ENCODE assay signal across 12 cellular contexts in the genomic region with DNA sequence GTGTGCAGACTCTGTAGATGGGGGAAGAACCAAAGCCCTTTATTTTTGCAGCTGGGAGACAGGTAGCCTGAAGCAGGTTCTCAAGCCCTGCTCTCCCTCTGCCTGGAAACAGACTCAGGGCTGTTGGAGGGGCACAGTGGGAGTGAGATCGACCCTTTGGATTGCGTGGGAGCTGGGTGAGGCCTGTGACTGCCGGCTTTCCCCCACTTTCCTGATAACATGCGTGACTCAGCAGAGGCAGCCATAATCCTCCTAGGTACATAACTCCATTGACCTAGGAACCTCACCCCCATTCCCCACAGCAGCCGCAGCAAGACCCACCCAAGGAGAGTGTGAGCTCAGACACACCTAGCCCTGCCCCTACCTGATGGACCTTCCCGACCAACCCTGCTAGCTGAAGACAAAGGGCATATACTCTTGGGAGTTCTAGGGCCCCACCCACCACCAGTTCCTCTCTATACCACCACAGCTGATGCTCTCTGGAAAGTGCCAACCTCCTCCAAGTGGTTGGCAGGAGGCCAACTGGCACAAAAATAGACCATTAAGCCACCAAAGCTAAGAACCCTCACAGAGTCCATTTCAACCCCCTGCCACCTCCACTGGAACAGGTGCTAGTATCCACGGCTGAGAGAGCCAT. TPM values are rescaled to one million over a fixed set of nuclear protein-coding genes. Genes with fewer than 3 reads are reported as not detected.
DNase-seq lines count a peak whose midpoint lies in the region; ATAC-seq, FAIRE-seq and TF ChIP-seq lines count a peak whose summit lies in the region.
"Not testable (repeated sequence)": the region's sequence is repeated elsewhere in the genome, so short reads cannot be mapped to it uniquely, and the experiment has no call there.
"Had no signal": no experiment of that assay in that cellular context is flagged by ENCODE, and none has a peak within 500 bp of the region (broad histone marks: within the 10 kb centered on the region; RNA-seq: fewer than 3 reads in every experiment).

No MANE protein-coding gene starts in this region.

- not testable (repeated sequence) for H3K9ac ChIP-seq in BLaER1; DND-41 (ENCODE audit: low read depth, low read length)

- not testable (repeated sequence) for H2AFZ ChIP-seq in DND-41 (ENCODE audit: low read depth, low read length)

- H3K9me3 ChIP-seq in BLaER1; DND-41 (ENCODE audit: insufficient read depth, low read length, severe bottlenecking); Peyer's patch; small intestine (ENCODE audit: control insufficient read depth, low read depth): not testable (repeated sequence)

- H3K27me3 ChIP-seq in BLaER1; DND-41 (ENCODE audit: insufficient read depth, low read length, poor library complexity); Peyer's patch; small intestine (ENCODE audit: control insufficient read depth in 2 of 2, insufficient read depth in 2 of 2, low read length in 2 of 2): not testable (repeated sequence)

- DNase-seq in DND-41 = peak; percentile 6
- peak; percentile 32 to 79 (median 70) for DNase-seq in NCI-H1417 (lab: John Stamatoyannopoulos, UW)
- DNase-seq in NCI-H2107 treated with DMSO at 0.1 percent for 48 hours (lab: John Stamatoyannopoulos, UW; ENCODE audit: unreplicated experiment) = peak; percentile 14
- peak; percentile 57 to 59 for DNase-seq in NCI-H446 (lab: John Stamatoyannopoulos, UW)
- DNase-seq in Peyer's patch = peak in 2 of 3 donors; percentile 49 to 56
- peak; percentile 31 to 41 for DNase-seq in left colon
- DNase-seq in small intestine = peak; percentile 82

- H3K27ac ChIP-seq in BLaER1; DND-41 (ENCODE audit: low read length); Peyer's patch; small intestine (ENCODE audit: low read depth in 1 of 2, low read length in 1 of 2): not testable (repeated sequence)

- not testable (repeated sequence) for H4K20me1 ChIP-seq in BLaER1; DND-41 (ENCODE audit: insufficient read depth, low read length)

- H3K79me2 ChIP-seq in DND-41 (ENCODE audit: insufficient read depth, low read length) = not testable (repeated sequence)

- ATAC-seq in DND-41 (ENCODE audit: insufficient read depth, low read depth) = not testable (repeated sequence)
- peak; percentile 75 for ATAC-seq in left colon

- intact Hi-C loops in left colon (cut with DNase I, micrococcal nuclease) = not testable (repeated sequence)

- WGBS in small intestine, 3 donors = 14 to 63% (median 36%) methylated on average over 7 of the region's 7 CpGs

- FAIRE-seq in small intestine (lab: Jason Lieb, UNC) = not testable (repeated sequence)

- H3K4me2 ChIP-seq in BLaER1 = peak overlapping the region; percentile 61
- H3K4me2 ChIP-seq in DND-41 (ENCODE audit: insufficient read depth, low read length) = not testable (repeated sequence)

- not testable (repeated sequence) for H3K36me3 ChIP-seq in BLaER1; DND-41 (ENCODE audit: insufficient read depth, low read length); Peyer's patch; small intestine (ENCODE audit: control insufficient read depth in 2 of 2, insufficient read depth in 2 of 2, low read length in 2 of 2)

- TF ChIP-seq CTCF in DND-41 (IDR thresholded peaks at IDR 0.05; ENCODE audit: borderline replicate concordance, extremely low read depth, low read length, poor library complexity, severe bottlenecking); Peyer's patch (IDR thresholded peaks at IDR 0.05): not testable (repeated sequence)

- peaks cover 19% of the 10 kb centered on the region for H3K4me1 ChIP-seq in BLaER1
- not testable (repeated sequence) for H3K4me1 ChIP-seq in DND-41 (ENCODE audit: insufficient read depth, low read length); Peyer's patch; small intestine (ENCODE audit: control insufficient read depth in 2 of 2, insufficient read depth in 1 of 2, low read depth in 1 of 2, low read length in 1 of 2)

- not testable (repeated sequence) for TF ChIP-seq POLR2A in Peyer's patch (IDR thresholded peaks at IDR 0.05)

- not testable (repeated sequence) for H3K4me3 ChIP-seq in BLaER1; DND-41 (ENCODE audit: low read depth in 1 of 2, low read length in 2 of 2); Peyer's patch; small intestine (ENCODE audit: low read depth in 1 of 2, low read length in 2 of 2)

RNA-seq across cellular contexts. Expression of a gene that starts 47.0 kb away (rescaled TPM):
- total RNA-seq in Peyer's patch (not detected), left colon (not detected)
- polyA plus RNA-seq in small intestine = under 1 TPM in 1 of 3 donors, not detected in 2; 0.15 TPM
- total RNA-seq: Calu3; CD8-positive, alpha-beta T cell; H1; SJSA1 had no signal
- polyA plus RNA-seq: H1 had no signal

Comparison
In these comparisons a context has a peak if more than half of its experiments do, and no peak if none do; other contexts are left out.
1. DNase-seq: peak in every context shown above with its lines; median percentile 82 in small intestine; 70 in NCI-H1417; 58 in NCI-H446; 52 in Peyer's patch; 36 in left colon; 14 in NCI-H2107 treated with DMSO at 0.1 percent for 48 hours; 6 in DND-41.